1 cellular context compared by ENCODE assay signal in the genomic region with DNA sequence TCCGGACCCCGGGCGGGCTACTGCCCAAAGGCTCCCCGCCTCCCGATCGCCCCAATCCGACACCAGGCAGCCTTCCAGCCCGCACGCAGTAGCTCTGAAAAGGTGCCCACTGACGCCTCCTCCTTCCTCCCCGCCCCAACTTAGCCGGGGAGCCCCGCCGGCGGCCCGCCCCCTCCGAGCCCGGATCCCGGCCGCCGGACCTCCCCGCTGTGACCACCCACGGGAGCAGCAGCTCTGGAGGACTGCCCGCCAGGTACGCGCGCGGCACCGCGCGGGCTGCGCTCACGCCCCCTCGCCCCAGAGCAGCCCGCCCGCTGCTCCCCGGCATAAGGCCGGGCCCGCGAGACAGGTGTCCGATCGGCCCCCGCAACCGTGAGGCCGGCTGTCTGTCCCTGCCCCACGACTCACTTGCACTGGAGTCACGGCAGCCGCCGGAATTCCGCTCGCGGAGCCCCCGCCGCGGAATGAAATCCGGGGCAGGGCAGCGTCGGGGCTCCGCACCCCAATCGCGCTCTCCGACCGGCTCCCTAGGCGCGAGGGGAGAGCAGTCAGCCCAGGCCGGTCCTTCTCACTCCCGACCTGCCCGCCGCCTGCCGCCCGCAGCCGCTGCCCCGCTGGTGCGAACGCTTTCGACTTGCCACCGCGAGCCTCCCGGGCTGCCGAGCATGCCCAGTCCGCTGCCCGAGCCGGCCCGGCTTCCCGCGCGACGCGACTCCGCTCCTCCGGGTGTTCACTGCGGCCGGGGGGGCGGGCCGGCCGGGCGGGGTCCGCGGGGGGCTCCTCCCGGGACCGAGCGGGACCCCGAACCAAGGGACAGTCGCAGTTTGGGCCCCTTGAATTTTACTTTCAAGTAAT.
A peak's percentile ranks its signal among the peaks of the same experiment; 100 is the strongest.
TF ChIP-seq lines count a peak whose summit lies in the region.

TSS of gene SGMS1 (minus strand) at position 658 of the 855 bp plus-strand sequence. CDS start 279,842 bp downstream, outside the sequence.

TF ChIP-seq in K562, 482 proteins besides CTCF, POLR2A, EP300 and RAD21 (continued from another document):
- TF ChIP-seq, protein P1, sequence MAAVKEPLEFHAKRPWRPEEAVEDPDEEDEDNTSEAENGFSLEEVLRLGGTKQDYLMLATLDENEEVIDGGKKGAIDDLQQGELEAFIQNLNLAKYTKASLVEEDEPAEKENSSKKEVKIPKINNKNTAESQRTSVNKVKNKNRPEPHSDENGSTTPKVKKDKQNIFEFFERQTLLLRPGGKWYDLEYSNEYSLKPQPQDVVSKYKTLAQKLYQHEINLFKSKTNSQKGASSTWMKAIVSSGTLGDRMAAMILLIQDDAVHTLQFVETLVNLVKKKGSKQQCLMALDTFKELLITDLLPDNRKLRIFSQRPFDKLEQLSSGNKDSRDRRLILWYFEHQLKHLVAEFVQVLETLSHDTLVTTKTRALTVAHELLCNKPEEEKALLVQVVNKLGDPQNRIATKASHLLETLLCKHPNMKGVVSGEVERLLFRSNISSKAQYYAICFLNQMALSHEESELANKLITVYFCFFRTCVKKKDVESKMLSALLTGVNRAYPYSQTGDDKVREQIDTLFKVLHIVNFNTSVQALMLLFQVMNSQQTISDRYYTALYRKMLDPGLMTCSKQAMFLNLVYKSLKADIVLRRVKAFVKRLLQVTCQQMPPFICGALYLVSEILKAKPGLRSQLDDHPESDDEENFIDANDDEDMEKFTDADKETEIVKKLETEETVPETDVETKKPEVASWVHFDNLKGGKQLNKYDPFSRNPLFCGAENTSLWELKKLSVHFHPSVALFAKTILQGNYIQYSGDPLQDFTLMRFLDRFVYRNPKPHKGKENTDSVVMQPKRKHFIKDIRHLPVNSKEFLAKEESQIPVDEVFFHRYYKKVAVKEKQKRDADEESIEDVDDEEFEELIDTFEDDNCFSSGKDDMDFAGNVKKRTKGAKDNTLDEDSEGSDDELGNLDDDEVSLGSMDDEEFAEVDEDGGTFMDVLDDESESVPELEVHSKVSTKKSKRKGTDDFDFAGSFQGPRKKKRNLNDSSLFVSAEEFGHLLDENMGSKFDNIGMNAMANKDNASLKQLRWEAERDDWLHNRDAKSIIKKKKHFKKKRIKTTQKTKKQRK (IDR thresholded peaks at IDR 0.05; ENCODE audit: borderline replicate concordance, low read depth, low read length): no peak
- peak; percentile 62 for TF ChIP-seq SAP30 (IDR thresholded peaks at IDR 0.05; ENCODE audit: borderline replicate concordance, insufficient read depth, low read depth, low read length, poor library complexity, severe bottlenecking)
- TF ChIP-seq ZSCAN29 (IDR thresholded peaks at IDR 0.05): 0 out of 2 replicates have a peak, but pooled peaks have one; percentile 12
- TF ChIP-seq DDX20 (tag; IDR thresholded peaks at IDR 0.05; ENCODE audit: low read depth): no peak
- 0 out of 2 replicates have a peak, but pooled peaks have one; percentile 62 for TF ChIP-seq ZNF232 (CRISPR knock-in tag; IDR thresholded peaks at IDR 0.05)
- TF ChIP-seq THRB (CRISPR knock-in tag; conservative IDR thresholded peaks at IDR 0.05): no peak
- TF ChIP-seq, protein P2, sequence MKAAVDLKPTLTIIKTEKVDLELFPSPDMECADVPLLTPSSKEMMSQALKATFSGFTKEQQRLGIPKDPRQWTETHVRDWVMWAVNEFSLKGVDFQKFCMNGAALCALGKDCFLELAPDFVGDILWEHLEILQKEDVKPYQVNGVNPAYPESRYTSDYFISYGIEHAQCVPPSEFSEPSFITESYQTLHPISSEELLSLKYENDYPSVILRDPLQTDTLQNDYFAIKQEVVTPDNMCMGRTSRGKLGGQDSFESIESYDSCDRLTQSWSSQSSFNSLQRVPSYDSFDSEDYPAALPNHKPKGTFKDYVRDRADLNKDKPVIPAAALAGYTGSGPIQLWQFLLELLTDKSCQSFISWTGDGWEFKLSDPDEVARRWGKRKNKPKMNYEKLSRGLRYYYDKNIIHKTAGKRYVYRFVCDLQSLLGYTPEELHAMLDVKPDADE (conservative IDR thresholded peaks at IDR 0.05; ENCODE audit: control insufficient read depth, low read depth, low read length): 0 out of 2 replicates have a peak, but pooled peaks have one; percentile 50
- no peak for TF ChIP-seq HLTF (IDR thresholded peaks at IDR 0.05)
- no peak for TF ChIP-seq RBM22 (IDR thresholded peaks at IDR 0.05; ENCODE audit: low read depth, low read length, poor library complexity, severe bottlenecking)
- no peak for TF ChIP-seq MYBL2 (IDR thresholded peaks at IDR 0.05; ENCODE audit: low read depth)
- TF ChIP-seq MYBL2 (CRISPR knock-in tag; IDR thresholded peaks at IDR 0.05; ENCODE audit: borderline replicate concordance): no peak
- TF ChIP-seq, protein P3, sequence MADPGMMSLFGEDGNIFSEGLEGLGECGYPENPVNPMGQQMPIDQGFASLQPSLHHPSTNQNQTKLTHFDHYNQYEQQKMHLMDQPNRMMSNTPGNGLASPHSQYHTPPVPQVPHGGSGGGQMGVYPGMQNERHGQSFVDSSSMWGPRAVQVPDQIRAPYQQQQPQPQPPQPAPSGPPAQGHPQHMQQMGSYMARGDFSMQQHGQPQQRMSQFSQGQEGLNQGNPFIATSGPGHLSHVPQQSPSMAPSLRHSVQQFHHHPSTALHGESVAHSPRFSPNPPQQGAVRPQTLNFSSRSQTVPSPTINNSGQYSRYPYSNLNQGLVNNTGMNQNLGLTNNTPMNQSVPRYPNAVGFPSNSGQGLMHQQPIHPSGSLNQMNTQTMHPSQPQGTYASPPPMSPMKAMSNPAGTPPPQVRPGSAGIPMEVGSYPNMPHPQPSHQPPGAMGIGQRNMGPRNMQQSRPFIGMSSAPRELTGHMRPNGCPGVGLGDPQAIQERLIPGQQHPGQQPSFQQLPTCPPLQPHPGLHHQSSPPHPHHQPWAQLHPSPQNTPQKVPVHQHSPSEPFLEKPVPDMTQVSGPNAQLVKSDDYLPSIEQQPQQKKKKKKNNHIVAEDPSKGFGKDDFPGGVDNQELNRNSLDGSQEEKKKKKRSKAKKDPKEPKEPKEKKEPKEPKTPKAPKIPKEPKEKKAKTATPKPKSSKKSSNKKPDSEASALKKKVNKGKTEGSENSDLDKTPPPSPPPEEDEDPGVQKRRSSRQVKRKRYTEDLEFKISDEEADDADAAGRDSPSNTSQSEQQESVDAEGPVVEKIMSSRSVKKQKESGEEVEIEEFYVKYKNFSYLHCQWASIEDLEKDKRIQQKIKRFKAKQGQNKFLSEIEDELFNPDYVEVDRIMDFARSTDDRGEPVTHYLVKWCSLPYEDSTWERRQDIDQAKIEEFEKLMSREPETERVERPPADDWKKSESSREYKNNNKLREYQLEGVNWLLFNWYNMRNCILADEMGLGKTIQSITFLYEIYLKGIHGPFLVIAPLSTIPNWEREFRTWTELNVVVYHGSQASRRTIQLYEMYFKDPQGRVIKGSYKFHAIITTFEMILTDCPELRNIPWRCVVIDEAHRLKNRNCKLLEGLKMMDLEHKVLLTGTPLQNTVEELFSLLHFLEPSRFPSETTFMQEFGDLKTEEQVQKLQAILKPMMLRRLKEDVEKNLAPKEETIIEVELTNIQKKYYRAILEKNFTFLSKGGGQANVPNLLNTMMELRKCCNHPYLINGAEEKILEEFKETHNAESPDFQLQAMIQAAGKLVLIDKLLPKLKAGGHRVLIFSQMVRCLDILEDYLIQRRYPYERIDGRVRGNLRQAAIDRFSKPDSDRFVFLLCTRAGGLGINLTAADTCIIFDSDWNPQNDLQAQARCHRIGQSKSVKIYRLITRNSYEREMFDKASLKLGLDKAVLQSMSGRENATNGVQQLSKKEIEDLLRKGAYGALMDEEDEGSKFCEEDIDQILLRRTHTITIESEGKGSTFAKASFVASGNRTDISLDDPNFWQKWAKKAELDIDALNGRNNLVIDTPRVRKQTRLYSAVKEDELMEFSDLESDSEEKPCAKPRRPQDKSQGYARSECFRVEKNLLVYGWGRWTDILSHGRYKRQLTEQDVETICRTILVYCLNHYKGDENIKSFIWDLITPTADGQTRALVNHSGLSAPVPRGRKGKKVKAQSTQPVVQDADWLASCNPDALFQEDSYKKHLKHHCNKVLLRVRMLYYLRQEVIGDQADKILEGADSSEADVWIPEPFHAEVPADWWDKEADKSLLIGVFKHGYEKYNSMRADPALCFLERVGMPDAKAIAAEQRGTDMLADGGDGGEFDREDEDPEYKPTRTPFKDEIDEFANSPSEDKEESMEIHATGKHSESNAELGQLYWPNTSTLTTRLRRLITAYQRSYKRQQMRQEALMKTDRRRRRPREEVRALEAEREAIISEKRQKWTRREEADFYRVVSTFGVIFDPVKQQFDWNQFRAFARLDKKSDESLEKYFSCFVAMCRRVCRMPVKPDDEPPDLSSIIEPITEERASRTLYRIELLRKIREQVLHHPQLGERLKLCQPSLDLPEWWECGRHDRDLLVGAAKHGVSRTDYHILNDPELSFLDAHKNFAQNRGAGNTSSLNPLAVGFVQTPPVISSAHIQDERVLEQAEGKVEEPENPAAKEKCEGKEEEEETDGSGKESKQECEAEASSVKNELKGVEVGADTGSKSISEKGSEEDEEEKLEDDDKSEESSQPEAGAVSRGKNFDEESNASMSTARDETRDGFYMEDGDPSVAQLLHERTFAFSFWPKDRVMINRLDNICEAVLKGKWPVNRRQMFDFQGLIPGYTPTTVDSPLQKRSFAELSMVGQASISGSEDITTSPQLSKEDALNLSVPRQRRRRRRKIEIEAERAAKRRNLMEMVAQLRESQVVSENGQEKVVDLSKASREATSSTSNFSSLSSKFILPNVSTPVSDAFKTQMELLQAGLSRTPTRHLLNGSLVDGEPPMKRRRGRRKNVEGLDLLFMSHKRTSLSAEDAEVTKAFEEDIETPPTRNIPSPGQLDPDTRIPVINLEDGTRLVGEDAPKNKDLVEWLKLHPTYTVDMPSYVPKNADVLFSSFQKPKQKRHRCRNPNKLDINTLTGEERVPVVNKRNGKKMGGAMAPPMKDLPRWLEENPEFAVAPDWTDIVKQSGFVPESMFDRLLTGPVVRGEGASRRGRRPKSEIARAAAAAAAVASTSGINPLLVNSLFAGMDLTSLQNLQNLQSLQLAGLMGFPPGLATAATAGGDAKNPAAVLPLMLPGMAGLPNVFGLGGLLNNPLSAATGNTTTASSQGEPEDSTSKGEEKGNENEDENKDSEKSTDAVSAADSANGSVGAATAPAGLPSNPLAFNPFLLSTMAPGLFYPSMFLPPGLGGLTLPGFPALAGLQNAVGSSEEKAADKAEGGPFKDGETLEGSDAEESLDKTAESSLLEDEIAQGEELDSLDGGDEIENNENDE (IDR thresholded peaks at IDR 0.05; ENCODE audit: low read depth, low read length): no peak
- no peak for TF ChIP-seq FOXK1 (CRISPR knock-in tag; IDR thresholded peaks at IDR 0.05; ENCODE audit: borderline replicate concordance)
- no peak for TF ChIP-seq TRIM25 (IDR thresholded peaks at IDR 0.05; ENCODE audit: borderline replicate concordance)
- TF ChIP-seq EGR1 (conservative IDR thresholded peaks at IDR 0.05): peak; percentile 64
